In the genomic region with DNA sequence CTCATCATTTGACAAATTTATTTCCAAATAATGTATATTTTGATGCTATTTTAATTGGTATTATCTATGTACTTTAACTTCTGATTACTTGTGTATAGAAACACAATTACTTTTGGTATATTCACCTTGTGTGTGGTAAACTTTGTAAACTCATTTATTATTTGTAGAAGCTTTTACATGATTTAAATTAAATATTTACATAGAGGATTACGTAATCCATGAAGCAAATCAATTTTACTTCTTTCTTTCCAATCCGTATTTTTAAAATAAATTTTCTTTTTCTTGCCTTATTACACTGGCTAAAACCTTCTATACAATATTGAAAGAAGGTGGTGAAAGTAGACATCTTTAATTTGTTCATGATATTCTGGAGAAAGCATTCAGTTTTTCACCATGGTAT, we compare ENCODE assay signal across 27 cellular contexts.
"Had no signal": no experiment of that assay in that cellular context is flagged by ENCODE, and none has a peak within 500 bp of the region (broad histone marks: within the 10 kb centered on the region; RNA-seq: fewer than 3 reads in every experiment).

No MANE protein-coding gene starts in this region.

- ATAC-seq: effector memory CD8-positive, alpha-beta T cell; esophagus mucosa; foreskin keratinocyte; gastrocnemius medialis; gastroesophageal sphincter; heart left ventricle; heart right ventricle had no signal

- FAIRE-seq: colon, endometrium, endothelial cell of umbilical vein, frontal cortex had no signal

- H3K27me3 ChIP-seq: colonic mucosa, dorsolateral prefrontal cortex, esophagus muscularis mucosa, esophagus squamous epithelium, foreskin keratinocyte, gastrocnemius medialis, gastroesophageal sphincter, heart left ventricle, heart right ventricle had no signal

- H3K27ac ChIP-seq: colonic mucosa, coronary artery, dorsolateral prefrontal cortex, epithelial cell of prostate, esophagus muscularis mucosa, esophagus squamous epithelium, foreskin keratinocyte, gastrocnemius medialis, gastroesophageal sphincter, heart left ventricle, heart right ventricle had no signal

- H3K9me3 ChIP-seq: colonic mucosa, esophagus muscularis mucosa, esophagus squamous epithelium, gastrocnemius medialis, gastroesophageal sphincter had no signal

- H3K36me3 ChIP-seq: colonic mucosa, esophagus muscularis mucosa, esophagus squamous epithelium, gastrocnemius medialis, gastroesophageal sphincter, heart left ventricle, heart right ventricle had no signal

- H3K4me3 ChIP-seq: colonic mucosa, coronary artery, dorsolateral prefrontal cortex, esophagus muscularis mucosa, esophagus squamous epithelium, gastrocnemius medialis, gastroesophageal sphincter, heart left ventricle, heart right ventricle had no signal

- H3K4me1 ChIP-seq: colonic mucosa, esophagus muscularis mucosa, foreskin keratinocyte, gastrocnemius medialis, gastroesophageal sphincter, heart left ventricle, heart right ventricle had no signal

- DNase-seq: colonic mucosa; cortex of kidney; dermis blood vessel endothelial cell; dorsolateral prefrontal cortex; effector CD4-positive, alpha-beta T cell; effector CD8-positive, alpha-beta T cell; effector memory CD4-positive, alpha-beta T cell; effector memory CD8-positive, alpha-beta T cell; endodermal cell; esophagus squamous epithelium; foreskin fibroblast; foreskin keratinocyte; foreskin melanocyte; gastrocnemius medialis; glutamatergic neuron; head of caudate nucleus; heart left ventricle; heart right ventricle had no signal
